In genomic region chr9:129823934-129824601, GRCh38 we compare ENCODE assay signal across 1 cellular context.
TF ChIP-seq lines count a peak whose summit lies in the region.

A gene with protein sequence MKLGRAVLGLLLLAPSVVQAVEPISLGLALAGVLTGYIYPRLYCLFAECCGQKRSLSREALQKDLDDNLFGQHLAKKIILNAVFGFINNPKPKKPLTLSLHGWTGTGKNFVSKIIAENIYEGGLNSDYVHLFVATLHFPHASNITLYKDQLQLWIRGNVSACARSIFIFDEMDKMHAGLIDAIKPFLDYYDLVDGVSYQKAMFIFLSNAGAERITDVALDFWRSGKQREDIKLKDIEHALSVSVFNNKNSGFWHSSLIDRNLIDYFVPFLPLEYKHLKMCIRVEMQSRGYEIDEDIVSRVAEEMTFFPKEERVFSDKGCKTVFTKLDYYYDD (minus strand): TSS chr9:129824136. CDS start chr9:129824085, 51 bp downstream.

TF ChIP-seq in HepG2, 621 proteins besides CTCF, POLR2A, EP300 and RAD21 (continued from another document and continues in another):
- TF ChIP-seq TP53 (CRISPR knock-in tag; conservative IDR thresholded peaks at IDR 0.05) (no peak), CENPX (CRISPR knock-in tag; IDR thresholded peaks at IDR 0.05) (no peak), KLF13 (CRISPR knock-in tag; IDR thresholded peaks at IDR 0.05) (no peak), GMEB2 (CRISPR knock-in tag; IDR thresholded peaks at IDR 0.05; ENCODE audit: low read depth) (0 out of 2 replicates have a peak, but pooled peaks have one; percentile 27), SMAD3 (CRISPR knock-in tag; IDR thresholded peaks at IDR 0.05) (peak; percentile 90), ATF1 (CRISPR knock-in tag; IDR thresholded peaks at IDR 0.05) (peak; percentile 51; the same call in 1 of the 2 replicates), JUND (CRISPR knock-in tag; IDR thresholded peaks at IDR 0.05) (peak; percentile 36; the same call in 1 of the 2 replicates), ZNF441 (CRISPR knock-in tag; IDR thresholded peaks at IDR 0.05; ENCODE audit: borderline replicate concordance) (peak; percentile 33; the same call in 1 of the 2 replicates), WIZ (CRISPR knock-in tag; IDR thresholded peaks at IDR 0.05) (no peak), ZNF619 (CRISPR knock-in tag; IDR thresholded peaks at IDR 0.05) (peak; percentile 63; the same call in 1 of the 2 replicates), KDM5B (CRISPR knock-in tag; IDR thresholded peaks at IDR 0.05; ENCODE audit: borderline replicate concordance) (peak; percentile 77), ASH2L (IDR thresholded peaks at IDR 0.05; ENCODE audit: insufficient read length, low read depth, low read length) (peak; percentile 41), TBP (CRISPR knock-in tag; IDR thresholded peaks at IDR 0.05) (no peak), U2AF1 (optimal IDR thresholded peaks at IDR 0.05; ENCODE audit: low read depth, low read length) (no peak), ZNF878 (CRISPR knock-in tag; IDR thresholded peaks at IDR 0.05) (peak; percentile 72), FOXC1 (CRISPR knock-in tag; IDR thresholded peaks at IDR 0.05; ENCODE audit: borderline replicate concordance) (peak; percentile 71), ZNF468 (CRISPR knock-in tag; IDR thresholded peaks at IDR 0.05) (no peak), ZNF180 (CRISPR knock-in tag; IDR thresholded peaks at IDR 0.05; ENCODE audit: borderline replicate concordance, low read depth) (no peak), MBD4 (IDR thresholded peaks at IDR 0.05; ENCODE audit: borderline replicate concordance, low read length) (no peak), ZBTB7B (CRISPR knock-in tag; IDR thresholded peaks at IDR 0.05) (peak; percentile 77; the same call in 1 of the 2 replicates), RBAK (CRISPR knock-in tag; IDR thresholded peaks at IDR 0.05) (no peak), HOXA9 (CRISPR knock-in tag; IDR thresholded peaks at IDR 0.05; ENCODE audit: borderline replicate concordance) (no peak; the same call in 1 of the 2 replicates), IKZF5 (CRISPR knock-in tag; IDR thresholded peaks at IDR 0.05) (peak; percentile 80; the same call in 1 of the 2 replicates), SMARCE1 (IDR thresholded peaks at IDR 0.05; ENCODE audit: borderline replicate concordance) (no peak), ZC3H4 (CRISPR knock-in tag; IDR thresholded peaks at IDR 0.05; ENCODE audit: borderline replicate concordance) (no peak), ESRRA (CRISPR knock-in tag; IDR thresholded peaks at IDR 0.05; ENCODE audit: low read depth) (0 out of 2 replicates have a peak, but pooled peaks have one; percentile 38), GZF1 (CRISPR knock-in tag; IDR thresholded peaks at IDR 0.05) (no peak), ZNF891 (CRISPR knock-in tag; IDR thresholded peaks at IDR 0.05) (peak; percentile 86), ZNF768 (CRISPR knock-in tag; IDR thresholded peaks at IDR 0.05) (peak; percentile 73; the same call in 1 of the 2 replicates), FOSL1 (CRISPR knock-in tag; IDR thresholded peaks at IDR 0.05; ENCODE audit: borderline replicate concordance) (no peak), TOE1 (CRISPR knock-in tag; IDR thresholded peaks at IDR 0.05) (peak; percentile 83; the same call in 1 of the 2 replicates), IRF2 (CRISPR knock-in tag; IDR thresholded peaks at IDR 0.05) (peak; percentile 91), ZNF788 (CRISPR knock-in tag; IDR thresholded peaks at IDR 0.05; ENCODE audit: borderline replicate concordance) (peak; percentile 94; the same call in 1 of the 2 replicates), ZMAT5 (CRISPR knock-in tag; IDR thresholded peaks at IDR 0.05; ENCODE audit: borderline replicate concordance, low read depth) (no peak), ZNF670 (CRISPR knock-in tag; IDR thresholded peaks at IDR 0.05; ENCODE audit: borderline replicate concordance) (peak; percentile 67; the same call in 1 of the 2 replicates), ZNF431 (CRISPR knock-in tag; IDR thresholded peaks at IDR 0.05; ENCODE audit: borderline replicate concordance, low read depth) (peak; percentile 37; the same call in 1 of the 2 replicates), ZEB1 (IDR thresholded peaks at IDR 0.05; ENCODE audit: insufficient replicate concordance, low read depth) (no peak), ARID2 (CRISPR knock-in tag; IDR thresholded peaks at IDR 0.05; ENCODE audit: borderline replicate concordance) (no peak), AKNA (CRISPR knock-in tag; IDR thresholded peaks at IDR 0.05; ENCODE audit: borderline replicate concordance) (no peak), ZNF232 (CRISPR knock-in tag; IDR thresholded peaks at IDR 0.05; ENCODE audit: borderline replicate concordance) (0 out of 2 replicates have a peak, but pooled peaks have one; percentile 22), PATZ1 (CRISPR knock-in tag; IDR thresholded peaks at IDR 0.05) (peak; percentile 35; the same call in 1 of the 2 replicates), FOSL2 (CRISPR knock-in tag; IDR thresholded peaks at IDR 0.05) (peak; percentile 65), ZBTB21 (CRISPR knock-in tag; IDR thresholded peaks at IDR 0.05) (peak; percentile 34; the same call in 1 of the 2 replicates), MXD3 (CRISPR knock-in tag; IDR thresholded peaks at IDR 0.05) (peak; percentile 91), THAP8 (CRISPR knock-in tag; IDR thresholded peaks at IDR 0.05; ENCODE audit: borderline replicate concordance) (no peak), ZNF34 (CRISPR knock-in tag; IDR thresholded peaks at IDR 0.05; ENCODE audit: borderline replicate concordance) (0 out of 2 replicates have a peak, but pooled peaks have one; percentile 48)
- TF ChIP-seq, protein P1, sequence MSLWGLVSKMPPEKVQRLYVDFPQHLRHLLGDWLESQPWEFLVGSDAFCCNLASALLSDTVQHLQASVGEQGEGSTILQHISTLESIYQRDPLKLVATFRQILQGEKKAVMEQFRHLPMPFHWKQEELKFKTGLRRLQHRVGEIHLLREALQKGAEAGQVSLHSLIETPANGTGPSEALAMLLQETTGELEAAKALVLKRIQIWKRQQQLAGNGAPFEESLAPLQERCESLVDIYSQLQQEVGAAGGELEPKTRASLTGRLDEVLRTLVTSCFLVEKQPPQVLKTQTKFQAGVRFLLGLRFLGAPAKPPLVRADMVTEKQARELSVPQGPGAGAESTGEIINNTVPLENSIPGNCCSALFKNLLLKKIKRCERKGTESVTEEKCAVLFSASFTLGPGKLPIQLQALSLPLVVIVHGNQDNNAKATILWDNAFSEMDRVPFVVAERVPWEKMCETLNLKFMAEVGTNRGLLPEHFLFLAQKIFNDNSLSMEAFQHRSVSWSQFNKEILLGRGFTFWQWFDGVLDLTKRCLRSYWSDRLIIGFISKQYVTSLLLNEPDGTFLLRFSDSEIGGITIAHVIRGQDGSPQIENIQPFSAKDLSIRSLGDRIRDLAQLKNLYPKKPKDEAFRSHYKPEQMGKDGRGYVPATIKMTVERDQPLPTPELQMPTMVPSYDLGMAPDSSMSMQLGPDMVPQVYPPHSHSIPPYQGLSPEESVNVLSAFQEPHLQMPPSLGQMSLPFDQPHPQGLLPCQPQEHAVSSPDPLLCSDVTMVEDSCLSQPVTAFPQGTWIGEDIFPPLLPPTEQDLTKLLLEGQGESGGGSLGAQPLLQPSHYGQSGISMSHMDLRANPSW (CRISPR knock-in tag; IDR thresholded peaks at IDR 0.05; ENCODE audit: borderline replicate concordance): no peak
- TF ChIP-seq, protein P2, sequence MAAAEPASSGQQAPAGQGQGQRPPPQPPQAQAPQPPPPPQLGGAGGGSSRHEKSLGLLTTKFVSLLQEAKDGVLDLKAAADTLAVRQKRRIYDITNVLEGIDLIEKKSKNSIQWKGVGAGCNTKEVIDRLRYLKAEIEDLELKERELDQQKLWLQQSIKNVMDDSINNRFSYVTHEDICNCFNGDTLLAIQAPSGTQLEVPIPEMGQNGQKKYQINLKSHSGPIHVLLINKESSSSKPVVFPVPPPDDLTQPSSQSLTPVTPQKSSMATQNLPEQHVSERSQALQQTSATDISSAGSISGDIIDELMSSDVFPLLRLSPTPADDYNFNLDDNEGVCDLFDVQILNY (CRISPR knock-in tag; conservative IDR thresholded peaks at IDR 0.05): peak; percentile 68; the same call in 1 of the 2 replicates
- TF ChIP-seq, protein P3, sequence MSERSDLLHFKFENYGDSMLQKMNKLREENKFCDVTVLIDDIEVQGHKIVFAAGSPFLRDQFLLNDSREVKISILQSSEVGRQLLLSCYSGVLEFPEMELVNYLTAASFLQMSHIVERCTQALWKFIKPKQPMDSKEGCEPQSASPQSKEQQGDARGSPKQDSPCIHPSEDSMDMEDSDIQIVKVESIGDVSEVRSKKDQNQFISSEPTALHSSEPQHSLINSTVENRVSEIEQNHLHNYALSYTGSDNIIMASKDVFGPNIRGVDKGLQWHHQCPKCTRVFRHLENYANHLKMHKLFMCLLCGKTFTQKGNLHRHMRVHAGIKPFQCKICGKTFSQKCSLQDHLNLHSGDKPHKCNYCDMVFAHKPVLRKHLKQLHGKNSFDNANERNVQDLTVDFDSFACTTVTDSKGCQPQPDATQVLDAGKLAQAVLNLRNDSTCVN (CRISPR knock-in tag; IDR thresholded peaks at IDR 0.05; ENCODE audit: borderline replicate concordance): peak; percentile 69
